16 cellular contexts compared by ENCODE assay signal in genomic region chr3:14459384-14459783, GRCh38. TPM values are rescaled to one million over a fixed set of nuclear protein-coding genes. Genes with fewer than 3 reads are reported as not detected.
A peak's percentile ranks its signal among the peaks of the same experiment; 100 is the strongest.
DNase-seq lines count a peak whose midpoint lies in the region; ATAC-seq and TF ChIP-seq lines count a peak whose summit lies in the region.
"Had no signal": no experiment of that assay in that cellular context is flagged by ENCODE, and none has a peak within 500 bp of the region (broad histone marks: within the 10 kb centered on the region; RNA-seq: fewer than 3 reads in every experiment).

No MANE protein-coding gene starts in this region.

- H3K4me1 ChIP-seq in neutrophil (ENCODE audit: control insufficient read depth in 1 of 2, insufficient read depth in 1 of 2, low read depth in 1 of 2, low read length in 1 of 2), result peaks cover 0 to under 1% of the 10 kb centered on the region in 2 experiments
- no peaks in the 10 kb centered on the region for H3K4me1 ChIP-seq in aorta (ENCODE audit: control insufficient read depth in 1 of 2, insufficient read depth in 2 of 2, low read length in 2 of 2)

- H3K27me3 ChIP-seq in neutrophil, result no peaks in the 10 kb centered on the region
- H3K27me3 ChIP-seq in aorta (ENCODE audit: control insufficient read depth in 1 of 2, insufficient read depth in 2 of 2, low read length in 1 of 2), result no peaks in the 10 kb centered on the region

- intact Hi-C loops in activated CD4-positive, alpha-beta memory T cell treated with anti-CD3 and anti-CD28 coated beads for 36 hours (cut with micrococcal nuclease), result no loop called here
- intact Hi-C loops in activated T-helper 2 cell treated with anti-CD3 and anti-CD28 coated beads, Interferon-gamma antibody, Interleukin-2, Interleukin-4, amounts not matched to agents 10 μg/mL and 5 μg/mL and 100 μg/mL, durations not matched to agents 14 hours and 24 hours and 36 hours (cut with micrococcal nuclease), result no loop called here
- intact Hi-C loops in aorta (cut with DNase I), result loop anchor here in 1 of 2 donors (10.0 kb wide), 1 partner anchor 565 kb away; no protein-coding TSS in a partner anchor

- WGBS in aorta, 2 donors, result 81 to 87% methylated on average over 5 of the region's 5 CpGs

- H3K27me3 Mint-ChIP-seq in activated CD4-positive, alpha-beta memory T cell treated with anti-CD3 and anti-CD28 coated beads for 36 hours, result no peaks in the 10 kb centered on the region
- H3K27me3 Mint-ChIP-seq in activated CD4-positive, alpha-beta memory T cell treated with anti-CD3 and anti-CD28 coated beads, Interleukin-2, amount 10 ng/mL, durations not matched to agents 7 days and 5 days, result no peaks in the 10 kb centered on the region
- H3K27me3 Mint-ChIP-seq in activated T-helper 2 cell treated with anti-CD3 and anti-CD28 coated beads, Interferon-gamma antibody, Interleukin-2, Interleukin-4, amounts not matched to agents 10 μg/mL and 5 μg/mL and 100 μg/mL, durations not matched to agents 14 hours and 24 hours and 36 hours (ENCODE audit: low read depth), result no peaks in the 10 kb centered on the region
- H3K27me3 Mint-ChIP-seq: CD4-positive, alpha-beta memory T cell had no signal

- POLR2A ChIA-PET in activated CD4-positive, alpha-beta memory T cell treated with anti-CD3 and anti-CD28 coated beads for 36 hours (lab: Charles Lee), result interaction anchor here (1.1 to 1.9 kb wide), 4 partner anchors 16 to 196 kb away, joined by 3 to 22 read pairs (median 8); partner anchors contain the start of gene SLC6A6
- POLR2A ChIA-PET in activated CD4-positive, alpha-beta memory T cell treated with anti-CD3 and anti-CD28 coated beads, Interleukin-2, amount 10 ng/mL, durations not matched to agents 7 days and 5 days (lab: Charles Lee), result interaction anchor here (2.1 kb wide), 1 partner anchor 27 kb away, joined by 16 read pairs; no protein-coding TSS in a partner anchor

- no peak for TF ChIP-seq CTCF in neutrophil (IDR thresholded peaks at IDR 0.05)

- H3K36me3 Mint-ChIP-seq in activated CD4-positive, alpha-beta memory T cell treated with anti-CD3 and anti-CD28 coated beads for 36 hours, result peaks cover 30% of the 10 kb centered on the region
- peaks cover 25% of the 10 kb centered on the region for H3K36me3 Mint-ChIP-seq in activated CD4-positive, alpha-beta memory T cell treated with anti-CD3 and anti-CD28 coated beads, Interleukin-2, amount 10 ng/mL, durations not matched to agents 7 days and 5 days (ENCODE audit: low read depth)
- H3K36me3 Mint-ChIP-seq in activated T-helper 2 cell treated with anti-CD3 and anti-CD28 coated beads, Interferon-gamma antibody, Interleukin-2, Interleukin-4, amounts not matched to agents 10 μg/mL and 5 μg/mL and 100 μg/mL, durations not matched to agents 14 hours and 24 hours and 36 hours (ENCODE audit: low read depth), result peaks cover 52% of the 10 kb centered on the region

- DNase-seq in activated CD4-positive, alpha-beta memory T cell treated with anti-CD3 and anti-CD28 coated beads for 36 hours, result no peak
- no peak for DNase-seq in activated CD4-positive, alpha-beta memory T cell treated with anti-CD3 and anti-CD28 coated beads, Interleukin-2, amount 10 ng/mL, durations not matched to agents 7 days and 5 days
- no peak for DNase-seq in activated T-helper 2 cell treated with anti-CD3 and anti-CD28 coated beads, Interferon-gamma antibody, Interleukin-2, Interleukin-4, amounts not matched to agents 10 μg/mL and 5 μg/mL and 100 μg/mL, durations not matched to agents 14 hours and 24 hours and 36 hours (ENCODE audit: low spot score)
- DNase-seq in SW 1271 (lab: John Stamatoyannopoulos, UW), result no peak
- DNase-seq in aorta, result no peak
- DNase-seq: CD4-positive, alpha-beta memory T cell; H9; KBM-7; NCI-H1436 treated with DMSO at 0.1 percent for 48 hours; NCI-H2029 treated with DMSO at 0.1 percent for 48 hours; NCI-H2171 treated with DMSO at 0.1 percent for 48 hours; NCI-H446 treated with DMSO at 0.1 percent for 48 hours; PC-3 had no signal

- H3K4me1 Mint-ChIP-seq in activated CD4-positive, alpha-beta memory T cell treated with anti-CD3 and anti-CD28 coated beads for 36 hours (ENCODE audit: low read depth), result peaks cover 35% of the 10 kb centered on the region
- peaks cover 13% of the 10 kb centered on the region for H3K4me1 Mint-ChIP-seq in activated CD4-positive, alpha-beta memory T cell treated with anti-CD3 and anti-CD28 coated beads, Interleukin-2, amount 10 ng/mL, durations not matched to agents 7 days and 5 days
- H3K4me1 Mint-ChIP-seq in activated T-helper 2 cell treated with anti-CD3 and anti-CD28 coated beads, Interferon-gamma antibody, Interleukin-2, Interleukin-4, amounts not matched to agents 10 μg/mL and 5 μg/mL and 100 μg/mL, durations not matched to agents 14 hours and 24 hours and 36 hours (ENCODE audit: low read depth), result peaks cover 10% of the 10 kb centered on the region

- peak; percentile 18 for ATAC-seq in GM19463 (IDR thresholded peaks at IDR 0.05; ENCODE audit: unreplicated experiment)
- no peak for ATAC-seq in GM21825 (IDR thresholded peaks at IDR 0.05; ENCODE audit: unreplicated experiment)
- no peak for ATAC-seq in aorta (ENCODE audit: low FRiP score)
- ATAC-seq: PC-3 had no signal

- H3K27ac ChIP-seq in neutrophil, result peak overlapping the region; percentile 12
- H3K27ac ChIP-seq in aorta (ENCODE audit: low read depth in 1 of 2, low read length in 2 of 2), result no peak overlapping the region

- peaks cover 4% of the 10 kb centered on the region for H3K9me3 ChIP-seq in neutrophil
- H3K9me3 ChIP-seq in aorta (ENCODE audit: control insufficient read depth, low read length), result no peaks in the 10 kb centered on the region

- CTCF ChIA-PET in activated CD4-positive, alpha-beta memory T cell treated with anti-CD3 and anti-CD28 coated beads for 36 hours (lab: Charles Lee), result interaction anchor here (1.4 to 2.4 kb wide), 3 partner anchors 8 to 256 kb away, joined by 4 to 22 read pairs (median 5); no protein-coding TSS in a partner anchor
- CTCF ChIA-PET in activated CD4-positive, alpha-beta memory T cell treated with anti-CD3 and anti-CD28 coated beads, Interleukin-2, amount 10 ng/mL, durations not matched to agents 7 days and 5 days (lab: Charles Lee), result interaction anchor here (1.6 to 1.9 kb wide), 5 partner anchors 8 to 57 kb away, joined by 4 to 13 read pairs (median 6); partner anchors contain the start of gene SLC6A6

- H3K36me3 ChIP-seq in neutrophil, result peaks cover 100% of the 10 kb centered on the region
- H3K36me3 ChIP-seq in aorta (ENCODE audit: control insufficient read depth in 1 of 2, insufficient read depth in 2 of 2, low read length in 1 of 2), result no peaks in the 10 kb centered on the region

- no peaks in the 10 kb centered on the region for H3K9me3 Mint-ChIP-seq in activated CD4-positive, alpha-beta memory T cell treated with anti-CD3 and anti-CD28 coated beads for 36 hours
- H3K9me3 Mint-ChIP-seq in activated CD4-positive, alpha-beta memory T cell treated with anti-CD3 and anti-CD28 coated beads, Interleukin-2, amount 10 ng/mL, durations not matched to agents 7 days and 5 days, result no peaks in the 10 kb centered on the region
- H3K9me3 Mint-ChIP-seq in activated T-helper 2 cell treated with anti-CD3 and anti-CD28 coated beads, Interferon-gamma antibody, Interleukin-2, Interleukin-4, amounts not matched to agents 10 μg/mL and 5 μg/mL and 100 μg/mL, durations not matched to agents 14 hours and 24 hours and 36 hours, result no peaks in the 10 kb centered on the region
- H3K9me3 Mint-ChIP-seq: CD4-positive, alpha-beta memory T cell; H9 had no signal

- H3K4me3 Mint-ChIP-seq in activated CD4-positive, alpha-beta memory T cell treated with anti-CD3 and anti-CD28 coated beads for 36 hours, result no peak overlapping the region
- H3K4me3 Mint-ChIP-seq in activated CD4-positive, alpha-beta memory T cell treated with anti-CD3 and anti-CD28 coated beads, Interleukin-2, amount 10 ng/mL, durations not matched to agents 7 days and 5 days, result no peak overlapping the region
- no peak overlapping the region for H3K4me3 Mint-ChIP-seq in activated T-helper 2 cell treated with anti-CD3 and anti-CD28 coated beads, Interferon-gamma antibody, Interleukin-2, Interleukin-4, amounts not matched to agents 10 μg/mL and 5 μg/mL and 100 μg/mL, durations not matched to agents 14 hours and 24 hours and 36 hours (ENCODE audit: low read depth)
- H3K4me3 Mint-ChIP-seq: CD4-positive, alpha-beta memory T cell; H9 had no signal

- H3K27ac Mint-ChIP-seq in activated CD4-positive, alpha-beta memory T cell treated with anti-CD3 and anti-CD28 coated beads for 36 hours, result peak overlapping the region; percentile 76
- no peak overlapping the region for H3K27ac Mint-ChIP-seq in activated CD4-positive, alpha-beta memory T cell treated with anti-CD3 and anti-CD28 coated beads, Interleukin-2, amount 10 ng/mL, durations not matched to agents 7 days and 5 days
- peak overlapping the region; percentile 30 for H3K27ac Mint-ChIP-seq in activated T-helper 2 cell treated with anti-CD3 and anti-CD28 coated beads, Interferon-gamma antibody, Interleukin-2, Interleukin-4, amounts not matched to agents 10 μg/mL and 5 μg/mL and 100 μg/mL, durations not matched to agents 14 hours and 24 hours and 36 hours
- H3K27ac Mint-ChIP-seq: H9 had no signal

- H3K4me3 ChIP-seq in neutrophil (ENCODE audit: low read depth in 1 of 2, low read length in 1 of 2), result no peak overlapping the region
- H3K4me3 ChIP-seq in aorta (ENCODE audit: low read length in 2 of 2), result no peak overlapping the region

RNA-seq across cellular contexts. Expression of gene SLC6A6, which starts 57.0 kb away (rescaled TPM):
- 10 to 100 TPM; 44.0 to 45.1 TPM for total RNA-seq in activated CD4-positive, alpha-beta memory T cell treated with anti-CD3 and anti-CD28 coated beads for 36 hours
- total RNA-seq in activated CD4-positive, alpha-beta memory T cell treated with anti-CD3 and anti-CD28 coated beads, Interleukin-2, amount 10 ng/mL, durations not matched to agents 7 days and 5 days, result 10 to 100 TPM; 59.0 to 61.5 TPM
- total RNA-seq in activated T-helper 2 cell treated with anti-CD3 and anti-CD28 coated beads, Interferon-gamma antibody, Interleukin-2, Interleukin-4, amounts not matched to agents 10 μg/mL and 5 μg/mL and 100 μg/mL, durations not matched to agents 14 hours and 24 hours and 36 hours, result 55.1 and 55.8 TPM in 2 replicates
- 10 to 100 TPM; 36.5 to 62.2 TPM for total RNA-seq in aorta
- polyA plus RNA-seq in aorta, result 1 to 10 TPM; 5.3 to 6.1 TPM
